Comparison of ENCODE assay signal across 8 cellular contexts in the genomic region with DNA sequence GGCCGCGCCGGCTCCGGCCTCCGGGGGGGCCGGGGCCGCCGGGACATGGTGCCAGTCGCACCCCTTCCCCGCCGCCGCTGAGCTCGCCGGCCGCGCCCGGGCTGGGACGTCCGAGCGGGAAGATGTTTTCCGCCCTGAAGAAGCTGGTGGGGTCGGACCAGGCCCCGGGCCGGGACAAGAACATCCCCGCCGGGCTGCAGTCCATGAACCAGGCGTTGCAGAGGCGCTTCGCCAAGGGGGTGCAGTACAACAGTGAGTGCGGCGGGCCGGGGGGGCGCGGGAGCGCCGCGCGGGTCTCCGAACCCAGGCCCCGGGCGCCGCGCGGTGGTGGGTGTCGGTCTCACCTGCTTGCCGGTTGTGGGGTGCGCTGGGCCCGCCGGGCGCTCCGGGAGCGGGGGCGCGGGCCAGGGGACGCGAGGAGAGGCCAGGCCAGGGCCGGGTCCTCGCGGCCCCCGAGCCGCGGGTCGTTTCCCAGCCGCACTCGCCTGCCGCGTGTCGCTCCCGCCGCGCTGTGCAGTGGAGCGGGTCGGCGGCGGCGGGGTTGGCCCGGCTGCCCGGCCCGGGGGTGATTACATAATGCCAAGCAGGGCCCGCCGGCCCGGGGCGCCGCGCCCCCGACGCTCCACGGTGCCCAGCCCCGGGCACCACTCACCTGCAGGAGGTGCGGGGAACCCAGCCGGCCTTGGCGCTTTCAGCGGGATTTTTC. TPM values are rescaled to one million over a fixed set of nuclear protein-coding genes. Genes with fewer than 3 reads are reported as not detected.
A peak's percentile ranks its signal among the peaks of the same experiment; 100 is the strongest.
DNase-seq lines count a peak whose midpoint lies in the region; ATAC-seq and TF ChIP-seq lines count a peak whose summit lies in the region.

No MANE protein-coding gene starts in this region.

- DNase-seq in GM20000 (ENCODE audit: low spot score) = peak; percentile 67
- DNase-seq in HK-2 (ENCODE audit: unreplicated experiment) = peak; percentile 39
- DNase-seq in activated CD8-positive, alpha-beta T cell treated with anti-CD3 and anti-CD28 coated beads, Interleukin-2, amount 10 ng/mL, durations not matched to agents 7 days and 5 days = peak; percentile 52
- DNase-seq in erythroblast (lab: John Stamatoyannopoulos, UW) = peak; percentile 67 to 74
- DNase-seq in natural killer cell = peak; percentile 36

- POLR2A ChIA-PET in activated CD8-positive, alpha-beta T cell treated with anti-CD3 and anti-CD28 coated beads, Interleukin-2, amount 10 ng/mL, durations not matched to agents 7 days and 5 days (lab: Charles Lee) = interaction anchor here (0.6 to 1.8 kb wide), 8 partner anchors 7 to 433 kb away, joined by 3 to 8 read pairs (median 3); partner anchors contain the start of gene TUBB4B

- peak overlapping the region; percentile 78 for H3K4me3 Mint-ChIP-seq in activated CD8-positive, alpha-beta T cell treated with anti-CD3 and anti-CD28 coated beads, Interleukin-2, amount 10 ng/mL, durations not matched to agents 7 days and 5 days
- peak overlapping the region; percentile 91 for H3K4me3 Mint-ChIP-seq in natural killer cell

- TF ChIP-seq POLR2A in erythroblast (IDR thresholded peaks at IDR 0.05; ENCODE audit: low read length) = peak; percentile 52

- H3K27ac ChIP-seq in C4-2B (peak overlapping the region; percentile 97), urinary bladder (ENCODE audit: low read depth) (peak overlapping the region; percentile 51)

- H3K36me3 Mint-ChIP-seq in activated CD8-positive, alpha-beta T cell treated with anti-CD3 and anti-CD28 coated beads, Interleukin-2, amount 10 ng/mL, durations not matched to agents 7 days and 5 days (ENCODE audit: low read depth) = peaks cover 22% of the 10 kb centered on the region
- H3K36me3 Mint-ChIP-seq in natural killer cell = no peaks in the 10 kb centered on the region

- intact Hi-C loops in natural killer cell (cut with micrococcal nuclease) = loop anchor here (5.0 kb wide), 1 partner anchor 34 kb away; the partner anchor contains the start of gene AJM1

- H3K4me3 ChIP-seq in urinary bladder (ENCODE audit: low read depth, low read length) = peak overlapping the region; percentile 98

- under 1% methylated on average over 93 of the region's 93 CpGs for WGBS in urinary bladder

- TF ChIP-seq CTCF in C4-2B (conservative IDR thresholded peaks at IDR 0.05) (no peak), GM20000 (IDR thresholded peaks at IDR 0.05; ENCODE audit: extremely low read depth, missing control alignments) (peak; percentile 0), natural killer cell (IDR thresholded peaks at IDR 0.05) (no peak)

- H3K4me1 Mint-ChIP-seq in activated CD8-positive, alpha-beta T cell treated with anti-CD3 and anti-CD28 coated beads, Interleukin-2, amount 10 ng/mL, durations not matched to agents 7 days and 5 days (ENCODE audit: low read depth) = peaks cover 43% of the 10 kb centered on the region
- peaks cover 31 to 42% of the 10 kb centered on the region in 2 donors for H3K4me1 Mint-ChIP-seq in natural killer cell

- ATAC-seq in activated CD8-positive, alpha-beta T cell treated with anti-CD3 and anti-CD28 coated beads, Interleukin-2, amount 10 ng/mL, durations not matched to agents 7 days and 5 days = peak; percentile 47
- ATAC-seq in natural killer cell = peak; percentile 22 to 52 (median 30)
- no peak for ATAC-seq in GM18858 (IDR thresholded peaks at IDR 0.05; ENCODE audit: unreplicated experiment)

- H3K4me1 ChIP-seq in urinary bladder (ENCODE audit: insufficient read depth) = peaks cover 1% of the 10 kb centered on the region

- peak overlapping the region; percentile 75 for H3K27ac Mint-ChIP-seq in activated CD8-positive, alpha-beta T cell treated with anti-CD3 and anti-CD28 coated beads, Interleukin-2, amount 10 ng/mL, durations not matched to agents 7 days and 5 days
- peak overlapping the region; percentile 84 to 92 for H3K27ac Mint-ChIP-seq in natural killer cell

- CTCF ChIA-PET in activated CD8-positive, alpha-beta T cell treated with anti-CD3 and anti-CD28 coated beads, Interleukin-2, amount 10 ng/mL, durations not matched to agents 7 days and 5 days (lab: Charles Lee) = interaction anchor here (0.9 to 4.4 kb wide), 7 partner anchors 8 to 260 kb away, joined by 3 to 29 read pairs (median 7); partner anchors contain the start of genes AJM1 and TMEM141

- no peaks in the 10 kb centered on the region for H3K27me3 Mint-ChIP-seq in activated CD8-positive, alpha-beta T cell treated with anti-CD3 and anti-CD28 coated beads, Interleukin-2, amount 10 ng/mL, durations not matched to agents 7 days and 5 days (ENCODE audit: low read depth)
- H3K27me3 Mint-ChIP-seq in natural killer cell (ENCODE audit: low read depth in 2 of 2) = no peaks in the 10 kb centered on the region

- H3K36me3 ChIP-seq in urinary bladder (ENCODE audit: insufficient read depth) = peaks cover 3% of the 10 kb centered on the region

- H3K9me3 Mint-ChIP-seq in activated CD8-positive, alpha-beta T cell treated with anti-CD3 and anti-CD28 coated beads, Interleukin-2, amount 10 ng/mL, durations not matched to agents 7 days and 5 days (ENCODE audit: insufficient read depth) = no peaks in the 10 kb centered on the region
- no peaks in the 10 kb centered on the region for H3K9me3 Mint-ChIP-seq in natural killer cell

RNA-seq across cellular contexts. Expression of gene RABL6, which starts 0.5 kb away (rescaled TPM):
- 100 to 1,000 TPM; 117 to 118 TPM for total RNA-seq in activated CD8-positive, alpha-beta T cell treated with anti-CD3 and anti-CD28 coated beads, Interleukin-2, amount 10 ng/mL, durations not matched to agents 7 days and 5 days
- total RNA-seq in natural killer cell (10 to 100 TPM; 72.7 to 82.5 (median 75.9) TPM), urinary bladder (29.1 TPM)
- polyA plus RNA-seq in urinary bladder = 60.0 TPM

RNA-seq across cellular contexts. Expression of gene CCDC183, which starts 12.1 kb away (rescaled TPM):
- total RNA-seq in activated CD8-positive, alpha-beta T cell treated with anti-CD3 and anti-CD28 coated beads, Interleukin-2, amount 10 ng/mL, durations not matched to agents 7 days and 5 days = under 1 TPM; 0.26 to 0.44 TPM
- total RNA-seq in natural killer cell (under 1 TPM; 0.56 to 0.75 (median 0.65) TPM), urinary bladder (1.5 TPM)
- 0.85 TPM for polyA plus RNA-seq in urinary bladder

RNA-seq across cellular contexts. Expression of gene TMEM141, which starts 17.1 kb away (rescaled TPM):
- total RNA-seq in activated CD8-positive, alpha-beta T cell treated with anti-CD3 and anti-CD28 coated beads, Interleukin-2, amount 10 ng/mL, durations not matched to agents 7 days and 5 days = 10 to 100 TPM; 39.9 to 43.2 TPM
- total RNA-seq in natural killer cell = 10 to 100 TPM; 22.4 to 26.9 (median 26.6) TPM
- total RNA-seq in urinary bladder = 29.4 TPM
- 83.2 TPM for polyA plus RNA-seq in urinary bladder

RNA-seq across cellular contexts. Expression of gene AJM1, which starts 34.0 kb away (rescaled TPM):
- 1 to 10 TPM; 5.3 to 5.6 TPM for total RNA-seq in activated CD8-positive, alpha-beta T cell treated with anti-CD3 and anti-CD28 coated beads, Interleukin-2, amount 10 ng/mL, durations not matched to agents 7 days and 5 days
- total RNA-seq in natural killer cell (10 to 100 TPM; 26.6 to 35.6 (median 31.5) TPM), urinary bladder (0.69 TPM)
- 6.9 TPM for polyA plus RNA-seq in urinary bladder

RNA-seq across cellular contexts. Expression of gene PHPT1, which starts 41.0 kb away (rescaled TPM):
- total RNA-seq in activated CD8-positive, alpha-beta T cell treated with anti-CD3 and anti-CD28 coated beads, Interleukin-2, amount 10 ng/mL, durations not matched to agents 7 days and 5 days = 100 to 1,000 TPM; 108 to 119 TPM
- total RNA-seq in natural killer cell = 10 to 100 TPM; 63.5 to 69.8 (median 67.7) TPM
- 43.9 TPM for total RNA-seq in urinary bladder
- polyA plus RNA-seq in urinary bladder = 105 TPM
